In genomic region chr7:151745090-151745638, GRCh38 we compare ENCODE assay signal across 8 cellular contexts.
DNase-seq lines count a peak whose midpoint lies in the region; ATAC-seq lines count a peak whose summit lies in the region.

No MANE protein-coding gene starts in this region.

- peaks cover 7% of the 10 kb centered on the region for H3K4me1 Mint-ChIP-seq in T-helper 1 cell treated with Interleukin-12 subunit alpha and Interleukin-12 subunit beta and Interleukin-4 antibody, amounts not matched to agents 30 μg/mL and 1 μg/mL, for 36 hours (ENCODE audit: low read depth)
- H3K4me1 Mint-ChIP-seq in stimulated activated effector memory CD8-positive, alpha-beta T cell treated with anti-CD3 and anti-CD28 coated beads, Interleukin-12 subunit alpha, Interleukin-12 subunit beta, amount 100 ng/mL, for 72 hours: peaks cover 38% of the 10 kb centered on the region

- DNase-seq in activated T-cell treated with anti-CD3 and anti-CD28 coated beads for 48 hours (ENCODE audit: low read depth): peak; percentile 48
- DNase-seq in activated T-cell treated with anti-CD3 and anti-CD28 coated beads for 4 hours: no peak
- peak; percentile 85 for DNase-seq in cardiac septum (ENCODE audit: low spot score)
- peak; percentile 47 to 77 for DNase-seq in stimulated activated effector memory CD8-positive, alpha-beta T cell treated with anti-CD3 and anti-CD28 coated beads, Interleukin-12 subunit alpha, Interleukin-12 subunit beta, amount 100 ng/mL, for 72 hours (ENCODE audit: low spot score in 2 of 2)
- DNase-seq in inferior parietal cortex (ENCODE audit: extremely low spot score): no peak
- DNase-seq in mesenteric fat pad (ENCODE audit: low spot score): no peak

- ATAC-seq in stimulated activated effector memory CD8-positive, alpha-beta T cell treated with anti-CD3 and anti-CD28 coated beads, Interleukin-12 subunit alpha, Interleukin-12 subunit beta, amount 100 ng/mL, for 72 hours: peak; percentile 95
- ATAC-seq in HG03045 (IDR thresholded peaks at IDR 0.05; ENCODE audit: unreplicated experiment): no peak

- H3K4me3 Mint-ChIP-seq in T-helper 1 cell treated with Interleukin-12 subunit alpha and Interleukin-12 subunit beta and Interleukin-4 antibody, amounts not matched to agents 30 μg/mL and 1 μg/mL, for 36 hours: no peak overlapping the region
- peak overlapping the region; percentile 55 for H3K4me3 Mint-ChIP-seq in stimulated activated effector memory CD8-positive, alpha-beta T cell treated with anti-CD3 and anti-CD28 coated beads, Interleukin-12 subunit alpha, Interleukin-12 subunit beta, amount 100 ng/mL, for 72 hours

- no peaks in the 10 kb centered on the region for H3K36me3 Mint-ChIP-seq in T-helper 1 cell treated with Interleukin-12 subunit alpha and Interleukin-12 subunit beta and Interleukin-4 antibody, amounts not matched to agents 30 μg/mL and 1 μg/mL, for 36 hours (ENCODE audit: low read depth)
- peaks cover 11% of the 10 kb centered on the region for H3K36me3 Mint-ChIP-seq in stimulated activated effector memory CD8-positive, alpha-beta T cell treated with anti-CD3 and anti-CD28 coated beads, Interleukin-12 subunit alpha, Interleukin-12 subunit beta, amount 100 ng/mL, for 72 hours

- H3K27me3 Mint-ChIP-seq in T-helper 1 cell treated with Interleukin-12 subunit alpha and Interleukin-12 subunit beta and Interleukin-4 antibody, amounts not matched to agents 30 μg/mL and 1 μg/mL, for 36 hours (ENCODE audit: low read depth): peaks cover 3% of the 10 kb centered on the region

- intact Hi-C loops in cardiac septum (cut with DNase I): no loop called here

- H3K9me3 Mint-ChIP-seq in T-helper 1 cell treated with Interleukin-12 subunit alpha and Interleukin-12 subunit beta and Interleukin-4 antibody, amounts not matched to agents 30 μg/mL and 1 μg/mL, for 36 hours: peaks cover 3% of the 10 kb centered on the region
- no peaks in the 10 kb centered on the region for H3K9me3 Mint-ChIP-seq in stimulated activated effector memory CD8-positive, alpha-beta T cell treated with anti-CD3 and anti-CD28 coated beads, Interleukin-12 subunit alpha, Interleukin-12 subunit beta, amount 100 ng/mL, for 72 hours

- H3K27ac Mint-ChIP-seq in T-helper 1 cell treated with Interleukin-12 subunit alpha and Interleukin-12 subunit beta and Interleukin-4 antibody, amounts not matched to agents 30 μg/mL and 1 μg/mL, for 36 hours: peak overlapping the region; percentile 38
- H3K27ac Mint-ChIP-seq in stimulated activated effector memory CD8-positive, alpha-beta T cell treated with anti-CD3 and anti-CD28 coated beads, Interleukin-12 subunit alpha, Interleukin-12 subunit beta, amount 100 ng/mL, for 72 hours: peak overlapping the region; percentile 77

Comparison
In these comparisons a context has a peak if more than half of its experiments do, and no peak if none do; other contexts are left out.
1. DNase-seq: peak in activated T-cell treated with anti-CD3 and anti-CD28 coated beads for 48 hours (single experiment), cardiac septum (single experiment) and stimulated activated effector memory CD8-positive, alpha-beta T cell treated with anti-CD3 and anti-CD28 coated beads, Interleukin-12 subunit alpha, Interleukin-12 subunit beta, amount 100 ng/mL, for 72 hours (2 of 2); none in activated T-cell treated with anti-CD3 and anti-CD28 coated beads for 4 hours (single experiment), inferior parietal cortex (single experiment) and mesenteric fat pad (single experiment).